Comparison of ENCODE assay signal across 16 cellular contexts in genomic region chr6:89547286-89547685, GRCh38.
DNase-seq lines count a peak whose midpoint lies in the region; TF ChIP-seq lines count a peak whose summit lies in the region.
"Had no signal": no experiment of that assay in that cellular context is flagged by ENCODE, and none has a peak within 500 bp of the region (broad histone marks: within the 10 kb centered on the region; RNA-seq: fewer than 3 reads in every experiment).

No MANE protein-coding gene starts in this region.

- DNase-seq in NCI-H2171 treated with DMSO at 0.1 percent for 48 hours (lab: John Stamatoyannopoulos, UW), result peak; percentile 19
- DNase-seq in NCI-H2171 (lab: John Stamatoyannopoulos, UW), result no peak
- peak; percentile 32 for DNase-seq in NCI-H69 (lab: John Stamatoyannopoulos, UW)
- DNase-seq in endodermal cell, result peak; percentile 59
- DNase-seq in osteoblast (ENCODE audit: insufficient read length, low spot score, missing footprints), result peak; percentile 65
- no peak for DNase-seq in DMS79 treated with DMSO at 0.1 percent for 48 hours (lab: John Stamatoyannopoulos, UW)
- no peak for DNase-seq in CD4-positive, alpha-beta memory T cell
- no peak for DNase-seq in NOMO-1 (lab: John Stamatoyannopoulos, UW; ENCODE audit: unreplicated experiment in 2 of 2)
- DNase-seq: ACHN; Calu3; CD4-positive, CD25-positive, alpha-beta regulatory T cell; DMS 273 treated with DMSO at 0.1 percent for 48 hours; GOT3 had no signal

- no peaks in the 10 kb centered on the region for H3K9me3 ChIP-seq in endodermal cell (ENCODE audit: control insufficient read depth, low read length)
- no peaks in the 10 kb centered on the region for H3K9me3 ChIP-seq in osteoblast (ENCODE audit: low read depth, low read length)
- H3K9me3 ChIP-seq in CD4-positive, alpha-beta memory T cell (ENCODE audit: control insufficient read depth in 1 of 2, low read length in 2 of 2), result no peaks in the 10 kb centered on the region
- H3K9me3 ChIP-seq: BLaER1 treated with 17β-estradiol and CSF1 and Interleukin-3, amounts not matched to agents 10 nM and 100 nM had no signal

- no peaks in the 10 kb centered on the region for H3K27me3 Mint-ChIP-seq in endodermal cell (ENCODE audit: insufficient read depth)
- peaks cover 1 to 6% of the 10 kb centered on the region in 2 donors for H3K27me3 Mint-ChIP-seq in CD4-positive, alpha-beta memory T cell
- H3K27me3 Mint-ChIP-seq: CD4-positive, CD25-positive, alpha-beta regulatory T cell had no signal

- no peak overlapping the region for H3K9ac ChIP-seq in endodermal cell (ENCODE audit: extremely low read depth, low read length, poor library complexity, severe bottlenecking)
- H3K9ac ChIP-seq: BLaER1 treated with 17β-estradiol and CSF1 and Interleukin-3, amounts not matched to agents 10 nM and 100 nM had no signal

- H3K27ac ChIP-seq in endodermal cell (ENCODE audit: low read depth, low read length) (no peak overlapping the region), osteoblast (ENCODE audit: low read depth, low read length) (no peak overlapping the region)
- no peak overlapping the region for H3K27ac ChIP-seq in CD4-positive, alpha-beta memory T cell (ENCODE audit: low read depth, low read length)
- H3K27ac ChIP-seq: BLaER1 treated with 17β-estradiol and CSF1 and Interleukin-3, amounts not matched to agents 10 nM and 100 nM; HL-60 had no signal

- H3K36me3 Mint-ChIP-seq in endodermal cell (ENCODE audit: low read depth), result peaks cover 11% of the 10 kb centered on the region
- H3K36me3 Mint-ChIP-seq in CD4-positive, alpha-beta memory T cell, result no peaks in the 10 kb centered on the region
- H3K36me3 Mint-ChIP-seq: CD4-positive, CD25-positive, alpha-beta regulatory T cell had no signal

- H3K4me2 ChIP-seq in osteoblast (ENCODE audit: insufficient read depth, low read length), result no peak overlapping the region
- H3K4me2 ChIP-seq: BLaER1 treated with 17β-estradiol and CSF1 and Interleukin-3, amounts not matched to agents 10 nM and 100 nM had no signal

- no peak overlapping the region for H2AFZ ChIP-seq in osteoblast (ENCODE audit: low read length)

- no peaks in the 10 kb centered on the region for H3K9me3 Mint-ChIP-seq in endodermal cell
- H3K9me3 Mint-ChIP-seq in CD4-positive, alpha-beta memory T cell, result no peaks in the 10 kb centered on the region
- H3K9me3 Mint-ChIP-seq: CD4-positive, CD25-positive, alpha-beta regulatory T cell had no signal

- H4K20me1 ChIP-seq in osteoblast (ENCODE audit: insufficient read depth, low read length), result no peaks in the 10 kb centered on the region
- H4K20me1 ChIP-seq: BLaER1 treated with 17β-estradiol and CSF1 and Interleukin-3, amounts not matched to agents 10 nM and 100 nM had no signal

- peaks cover 7% of the 10 kb centered on the region for H3K36me3 ChIP-seq in endodermal cell (ENCODE audit: control insufficient read depth, insufficient read depth, low read length)
- H3K36me3 ChIP-seq in osteoblast (ENCODE audit: insufficient read depth, low read length), result no peaks in the 10 kb centered on the region
- no peaks in the 10 kb centered on the region for H3K36me3 ChIP-seq in CD4-positive, alpha-beta memory T cell (ENCODE audit: insufficient read depth, low read length)
- H3K36me3 ChIP-seq: BLaER1 treated with 17β-estradiol and CSF1 and Interleukin-3, amounts not matched to agents 10 nM and 100 nM had no signal

- H3K4me3 ChIP-seq in endodermal cell (ENCODE audit: low read length) (no peak overlapping the region), osteoblast (ENCODE audit: insufficient read depth, low read length) (no peak overlapping the region)
- no peak overlapping the region for H3K4me3 ChIP-seq in CD4-positive, alpha-beta memory T cell (ENCODE audit: low read length in 2 of 2)
- H3K4me3 ChIP-seq: BLaER1 treated with 17β-estradiol and CSF1 and Interleukin-3, amounts not matched to agents 10 nM and 100 nM; GM12878 had no signal

- peaks cover 33% of the 10 kb centered on the region for H3K4me1 Mint-ChIP-seq in endodermal cell
- H3K4me1 Mint-ChIP-seq in CD4-positive, alpha-beta memory T cell, result no peaks in the 10 kb centered on the region
- H3K4me1 Mint-ChIP-seq: CD4-positive, CD25-positive, alpha-beta regulatory T cell had no signal

- no peaks in the 10 kb centered on the region for H3K79me2 ChIP-seq in osteoblast (ENCODE audit: insufficient read depth, low read length)

- H3K27ac Mint-ChIP-seq in endodermal cell, result no peak overlapping the region
- H3K27ac Mint-ChIP-seq in CD4-positive, alpha-beta memory T cell, result no peak overlapping the region
- H3K27ac Mint-ChIP-seq: CD4-positive, CD25-positive, alpha-beta regulatory T cell had no signal

- H3K4me3 Mint-ChIP-seq in endodermal cell, result no peak overlapping the region
- no peak overlapping the region for H3K4me3 Mint-ChIP-seq in CD4-positive, alpha-beta memory T cell
- H3K4me3 Mint-ChIP-seq: CD4-positive, CD25-positive, alpha-beta regulatory T cell had no signal

- intact Hi-C loops in CD4-positive, alpha-beta memory T cell (cut with micrococcal nuclease), result no loop called here

- 89% methylated on average over 5 of the region's 5 CpGs; no CpG with 5 or more reads in 1 of the 2 experiments for WGBS in endodermal cell (ENCODE audit: insufficient coverage in 1 of 2, insufficient read length in 1 of 2), 2 experiments

- TF ChIP-seq CTCF in endodermal cell (conservative IDR thresholded peaks at IDR 0.05) (no peak), osteoblast (IDR thresholded peaks at IDR 0.05; ENCODE audit: extremely low read depth, low read depth, low read length) (no peak)

- H3K27me3 ChIP-seq in endodermal cell (ENCODE audit: control insufficient read depth, insufficient read depth, low read length, poor library complexity, severe bottlenecking), result no peaks in the 10 kb centered on the region
- no peaks in the 10 kb centered on the region for H3K27me3 ChIP-seq in osteoblast (ENCODE audit: insufficient read depth, low read length)
- no peaks in the 10 kb centered on the region for H3K27me3 ChIP-seq in CD4-positive, alpha-beta memory T cell (ENCODE audit: insufficient read depth, low read length)
- H3K27me3 ChIP-seq: BLaER1 treated with 17β-estradiol and CSF1 and Interleukin-3, amounts not matched to agents 10 nM and 100 nM had no signal

- POLR2A ChIA-PET in CD4-positive, alpha-beta memory T cell (lab: Charles Lee; ENCODE audit: partially characterized antibody), result no interaction called here

- CTCF ChIA-PET in CD4-positive, alpha-beta memory T cell (lab: Charles Lee; ENCODE audit: partially characterized antibody), result no interaction called here

- H3K4me1 ChIP-seq in endodermal cell (ENCODE audit: control insufficient read depth, insufficient read depth, low read length), result peaks cover 10% of the 10 kb centered on the region
- H3K4me1 ChIP-seq in osteoblast (ENCODE audit: insufficient read depth, low read length), result no peaks in the 10 kb centered on the region
- no peaks in the 10 kb centered on the region for H3K4me1 ChIP-seq in CD4-positive, alpha-beta memory T cell (ENCODE audit: insufficient read depth, low read length)
- H3K4me1 ChIP-seq: BLaER1 treated with 17β-estradiol and CSF1 and Interleukin-3, amounts not matched to agents 10 nM and 100 nM had no signal

Comparison
In these comparisons a context has a peak if more than half of its experiments do, and no peak if none do; other contexts are left out.
1. DNase-seq: peak in NCI-H2171 treated with DMSO at 0.1 percent for 48 hours (single experiment), NCI-H69 (single experiment), endodermal cell (single experiment) and osteoblast (single experiment); none in NCI-H2171 (single experiment), DMS79 treated with DMSO at 0.1 percent for 48 hours (single experiment), CD4-positive, alpha-beta memory T cell (0 of 5) and NOMO-1 (0 of 2).